In the genomic region with DNA sequence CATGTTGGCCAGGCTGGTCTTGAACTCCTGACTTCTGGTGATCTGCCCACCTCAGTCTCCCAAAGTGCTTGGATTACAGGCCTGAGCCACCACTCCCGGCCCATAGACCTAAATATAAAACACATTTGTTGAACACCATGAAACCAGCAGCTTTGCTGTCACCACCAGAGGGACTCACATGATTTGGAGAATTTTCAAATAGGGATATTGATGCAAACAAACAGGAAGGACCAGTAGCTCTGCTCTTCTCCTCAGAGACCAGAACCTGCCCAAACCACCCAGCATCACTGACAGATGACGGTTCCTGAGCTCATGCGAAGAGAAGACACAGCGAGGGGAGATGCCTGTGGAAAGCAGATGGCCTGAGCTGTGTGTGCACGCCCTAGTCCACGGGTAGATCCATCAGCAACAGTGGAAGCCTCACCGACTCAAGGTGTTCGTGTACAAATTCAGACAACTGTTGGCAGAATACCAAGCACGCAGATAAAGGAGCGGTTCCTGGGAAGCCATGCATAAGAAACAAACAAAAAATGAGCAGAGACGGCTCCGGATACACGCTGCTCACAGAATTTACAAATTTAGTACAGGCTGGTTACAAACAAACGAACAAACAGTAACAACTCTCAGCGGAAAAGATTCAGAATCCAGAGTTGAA, we compare ENCODE assay signal across 7 cellular contexts. TPM values are rescaled to one million over a fixed set of nuclear protein-coding genes. Genes with fewer than 3 reads are reported as not detected.
A peak's percentile ranks its signal among the peaks of the same experiment; 100 is the strongest.
DNase-seq lines count a peak whose midpoint lies in the region; TF ChIP-seq lines count a peak whose summit lies in the region.
"Not testable (repeated sequence)": the region's sequence is repeated elsewhere in the genome, so short reads cannot be mapped to it uniquely, and the experiment has no call there.

No MANE protein-coding gene starts in this region.

- H3K4me3 ChIP-seq in LNCaP clone FGC (ENCODE audit: low read depth, low read length); OCI-LY7 (ENCODE audit: low read depth, low read length, poor library complexity, severe bottlenecking); hepatocyte: not testable (repeated sequence)

- not testable (repeated sequence) for TF ChIP-seq CTCF in LNCaP clone FGC (IDR thresholded peaks at IDR 0.05; ENCODE audit: control insufficient read depth, extremely low read depth, insufficient read depth)
- 0 out of 2 replicates have a peak, but pooled peaks have one; percentile 18 for TF ChIP-seq CTCF in OCI-LY7 (conservative IDR thresholded peaks at IDR 0.05; ENCODE audit: low read length)
- TF ChIP-seq CTCF in VCaP (conservative IDR thresholded peaks at IDR 0.05), result peak; percentile 49
- TF ChIP-seq CTCF in hepatocyte (IDR thresholded peaks at IDR 0.05; ENCODE audit: poor library complexity), result peak; percentile 3

- in situ Hi-C loops in G401 (cut with HindIII; ENCODE audit: low sequenced_read_pairs), result not testable (repeated sequence)

- H3K79me2 ChIP-seq in OCI-LY7 (ENCODE audit: insufficient read depth, low read depth, low read length); hepatocyte: not testable (repeated sequence)

- intact Hi-C loops in OCI-LY7 (cut with micrococcal nuclease; ENCODE audit: unreplicated experiment), result not testable (repeated sequence)

- not testable (repeated sequence) for BruUV-seq in OCI-LY7 (replicated peaks; lab: Mats Ljungman, UMichigan)

- H3K4me2 ChIP-seq in OCI-LY7 (ENCODE audit: low read length), result 0 out of 2 replicates have a peak overlapping the region, but pooled peaks have one; percentile 16
- H3K4me2 ChIP-seq in hepatocyte, result not testable (repeated sequence)

- H4K20me1 ChIP-seq in OCI-LY7 (ENCODE audit: insufficient read depth, low read length); hepatocyte (ENCODE audit: insufficient read depth, poor library complexity, severe bottlenecking): not testable (repeated sequence)

- H3K36me3 ChIP-seq in OCI-LY7 (ENCODE audit: insufficient read depth, low read length); hepatocyte (replicated peaks; ENCODE audit: insufficient read depth, low read depth): not testable (repeated sequence)

- not testable (repeated sequence) for H3K27me3 ChIP-seq in hepatocyte

- WGBS in hepatocyte (ENCODE audit: low lambda C conversion rate, missing lambda C conversion rate), result 82% methylated on average over 15 of the region's 15 CpGs

- POLR2A ChIA-PET in OCI-LY7 (lab: Charles Lee), result not testable (repeated sequence)

- CTCF ChIA-PET in OCI-LY7 (lab: Charles Lee; ENCODE audit: unreplicated experiment), result not testable (repeated sequence)

- not testable (repeated sequence) for H3K9me3 ChIP-seq in OCI-LY7 (ENCODE audit: low read length); hepatocyte (ENCODE audit: low read depth)

- H2AFZ ChIP-seq in OCI-LY7 (ENCODE audit: low read length); hepatocyte: not testable (repeated sequence)

- not testable (repeated sequence) for H3K27ac ChIP-seq in OCI-LY7 (ENCODE audit: low read depth, low read length, poor library complexity, severe bottlenecking); hepatocyte
- H3K27ac ChIP-seq in VCaP, result peak overlapping the region; percentile 78

- not testable (repeated sequence) for H3K4me1 ChIP-seq in OCI-LY7 (ENCODE audit: insufficient read depth, low read length, poor library complexity, severe bottlenecking); hepatocyte (ENCODE audit: insufficient read depth)

- not testable (repeated sequence) for H3K9me2 ChIP-seq in OCI-LY7 (ENCODE audit: insufficient read depth, low read length); hepatocyte (replicated peaks; ENCODE audit: insufficient read depth)

- DNase-seq in G401 (ENCODE audit: low spot score) (peak; percentile 65), LNCaP clone FGC (ENCODE audit: low read depth) (peak; percentile 75), OCI-LY7 (ENCODE audit: low spot score) (peak; percentile 16), cerebellum (ENCODE audit: low spot score) (peak; percentile 30), mesenteric fat pad (ENCODE audit: low spot score) (peak; percentile 43)
- not testable (repeated sequence) for DNase-seq in hepatocyte (ENCODE audit: low spot score)

RNA-seq across cellular contexts. Expression of a gene that starts 30.8 kb away (rescaled TPM):
- 53.0 and 65.4 TPM in 2 replicates for total RNA-seq in G401 (2014; rRNA removed; shearing (Covaris generic))
- 35.8 and 46.2 TPM in 2 replicates for total RNA-seq in OCI-LY7 (2014; rRNA removed; shearing (Covaris generic))
- 43.5 and 47.7 TPM in 2 replicates for total RNA-seq in OCI-LY7 (2022)
- 34.5 TPM for total RNA-seq in cerebellum
- total RNA-seq in hepatocyte, result 41.2 and 42.3 TPM in 2 replicates
- 37.3 and 38.6 TPM in 2 replicates for polyA plus RNA-seq in hepatocyte
- 40.9 TPM for total RNA-seq in mesenteric fat pad
